Comparison of ENCODE assay signal across 9 cellular contexts in genomic region chr22:37243402-37244113, GRCh38. TPM values are rescaled to one million over a fixed set of nuclear protein-coding genes. Genes with fewer than 3 reads are reported as not detected.
DNase-seq lines count a peak whose midpoint lies in the region; ATAC-seq and TF ChIP-seq lines count a peak whose summit lies in the region.
"Had no signal": no experiment of that assay in that cellular context is flagged by ENCODE, and none has a peak within 500 bp of the region (broad histone marks: within the 10 kb centered on the region; RNA-seq: fewer than 3 reads in every experiment).

No MANE protein-coding gene starts in this region.

- H3K4me1 ChIP-seq in Caco-2: no peaks in the 10 kb centered on the region

- no peaks in the 10 kb centered on the region for H3K27me3 Mint-ChIP-seq in naive thymus-derived CD8-positive, alpha-beta T cell
- H3K27me3 Mint-ChIP-seq in Caco-2 (ENCODE audit: insufficient read depth, unreplicated experiment): peaks cover 2% of the 10 kb centered on the region

- H3K4me3 ChIP-seq in GM12875 (ENCODE audit: low read depth, low read length) (peak overlapping the region; percentile 99), astrocyte of the spinal cord (ENCODE audit: low read depth, low read length) (peak overlapping the region; percentile 39), Caco-2 (ENCODE audit: low read depth, low read length) (no peak overlapping the region)

- H3K9me3 ChIP-seq in Caco-2: no peaks in the 10 kb centered on the region

- TF ChIP-seq CTCF in GM12875 (IDR thresholded peaks at IDR 0.05; ENCODE audit: borderline replicate concordance, insufficient read depth, low read depth, low read length) (no peak), astrocyte of the spinal cord (IDR thresholded peaks at IDR 0.05; ENCODE audit: low read depth, low read length) (no peak), Caco-2 (IDR thresholded peaks at IDR 0.05; ENCODE audit: insufficient read depth in 1 of 2, low read depth in 1 of 2, low read length in 1 of 2, severe bottlenecking in 1 of 2, unreplicated experiment in 1 of 2) (no peak)

- H3K27me3 ChIP-seq in Caco-2 (replicated peaks; ENCODE audit: control insufficient read depth, insufficient read depth, low read length): no peaks in the 10 kb centered on the region; the same call in 1 of the 2 replicates

- POLR2A ChIA-PET in naive thymus-derived CD8-positive, alpha-beta T cell (lab: Charles Lee): interaction anchor here (0.7 to 27.3 kb wide), 20 partner anchors 9 to 365 kb away, joined by 3 to 1090 read pairs (median 8); partner anchors contain the start of genes GGA1, IL2RB, MFNG and SSTR3
- POLR2A ChIA-PET in Caco-2 (lab: Charles Lee): no interaction called here

- peaks cover 31 to 56% (median 55%) of the 10 kb centered on the region in 4 donors for H3K4me1 Mint-ChIP-seq in naive thymus-derived CD8-positive, alpha-beta T cell
- H3K4me1 Mint-ChIP-seq in Caco-2 (ENCODE audit: low read depth, unreplicated experiment): no peaks in the 10 kb centered on the region

- no TSS peak for BruUV-seq in Caco-2 (replicated peaks; lab: Mats Ljungman, UMichigan)

- peak overlapping the region; percentile 80 to 99 (median 98) for H3K4me3 Mint-ChIP-seq in naive thymus-derived CD8-positive, alpha-beta T cell
- H3K4me3 Mint-ChIP-seq in Caco-2 (ENCODE audit: unreplicated experiment): no peak overlapping the region

- DNase-seq in astrocyte of the spinal cord (ENCODE audit: low read depth, low spot score) (no peak), Caco-2 (no peak), NCI-H1694 treated with DMSO at 0.1 percent for 48 hours (lab: John Stamatoyannopoulos, UW) (no peak), medulla oblongata (ENCODE audit: extremely low spot score) (no peak)
- peak in 1 of 10 donors; percentile 31 for DNase-seq in naive thymus-derived CD8-positive, alpha-beta T cell

- H3K36me3 ChIP-seq in Caco-2 (ENCODE audit: control insufficient read depth, insufficient read depth, low read length): no peaks in the 10 kb centered on the region

- CTCF ChIA-PET in Caco-2 (lab: Charles Lee): no interaction called here

- peaks cover 9 to 25% (median 14%) of the 10 kb centered on the region in 3 donors for H3K36me3 Mint-ChIP-seq in naive thymus-derived CD8-positive, alpha-beta T cell
- no peaks in the 10 kb centered on the region for H3K36me3 Mint-ChIP-seq in Caco-2 (ENCODE audit: insufficient read depth, unreplicated experiment)

- in situ Hi-C loops in astrocyte of the spinal cord (cut with HindIII; ENCODE audit: low sequenced_read_pairs): no loop called here

- H3K9me3 Mint-ChIP-seq in naive thymus-derived CD8-positive, alpha-beta T cell: no peaks in the 10 kb centered on the region
- H3K9me3 Mint-ChIP-seq in Caco-2 (ENCODE audit: unreplicated experiment): no peaks in the 10 kb centered on the region

- peak; percentile 6 for ATAC-seq in HG03066 (IDR thresholded peaks at IDR 0.05; ENCODE audit: low read depth, unreplicated experiment)
- peak; percentile 2 to 6 for ATAC-seq in naive thymus-derived CD8-positive, alpha-beta T cell
- ATAC-seq in GM21723 (IDR thresholded peaks at IDR 0.05; ENCODE audit: unreplicated experiment): no peak

- peak overlapping the region; percentile 68 to 100 (median 98) for H3K27ac Mint-ChIP-seq in naive thymus-derived CD8-positive, alpha-beta T cell
- H3K27ac Mint-ChIP-seq in Caco-2 (ENCODE audit: unreplicated experiment): no peak overlapping the region

- intact Hi-C loops in Caco-2 (cut with micrococcal nuclease; ENCODE audit: unreplicated experiment): no loop called here

RNA-seq across cellular contexts. Expression of gene RAC2, which starts 0.5 kb away (rescaled TPM):
- total RNA-seq in naive thymus-derived CD8-positive, alpha-beta T cell: 100 to 1,000 TPM; 295 to 297 TPM
- polyA plus RNA-seq in naive thymus-derived CD8-positive, alpha-beta T cell: 1,000 to 10,000 TPM in 2 of 3 donors, 100 to 1,000 TPM in 1; 740 to 1,115 (median 1,110) TPM
- 0.25 TPM in 1 of 2 replicates, not detected in the other for total RNA-seq in Caco-2 (2022)

RNA-seq across cellular contexts. Expression of gene SSTR3, which starts 31.3 kb away (rescaled TPM):
- total RNA-seq in naive thymus-derived CD8-positive, alpha-beta T cell: 10 to 100 TPM; 13.5 to 13.7 TPM
- 1 to 10 TPM; 2.9 to 7.3 (median 4.2) TPM for polyA plus RNA-seq in naive thymus-derived CD8-positive, alpha-beta T cell
- total RNA-seq in Caco-2 (2022): not detected in 2 replicates
- total RNA-seq: M059J had no signal

RNA-seq across cellular contexts. Expression of gene CYTH4, which starts 38.8 kb away (rescaled TPM):
- 100 to 1,000 TPM; 177 to 193 TPM for total RNA-seq in naive thymus-derived CD8-positive, alpha-beta T cell
- 10 to 100 TPM; 48.9 to 60.8 (median 54.6) TPM for polyA plus RNA-seq in naive thymus-derived CD8-positive, alpha-beta T cell
- not detected in 2 replicates for total RNA-seq in Caco-2 (2022)

RNA-seq across cellular contexts. Expression of gene C1QTNF6, which starts 55.5 kb away (rescaled TPM):
- 10 to 100 TPM; 24.6 to 25.7 TPM for total RNA-seq in naive thymus-derived CD8-positive, alpha-beta T cell
- polyA plus RNA-seq in naive thymus-derived CD8-positive, alpha-beta T cell: 1 to 10 TPM in 2 of 3 donors, under 1 TPM in 1; 0.68 to 4.0 (median 1.7) TPM
- total RNA-seq in Caco-2 (2022): 7.4 and 7.7 TPM in 2 replicates

Comparison
In these comparisons a context has a peak if more than half of its experiments do, and no peak if none do; other contexts are left out.
1. RNA of gene RAC2, which starts 0.5 kb away (total RNA-seq): 295 to 297 TPM in naive thymus-derived CD8-positive, alpha-beta T cell; 0.25 TPM in Caco-2; every median in the first group is over 100 times any median in the second.
2. RNA of gene SSTR3, which starts 31.3 kb away (total RNA-seq): 13.5 to 13.7 TPM in naive thymus-derived CD8-positive, alpha-beta T cell; not detected in Caco-2; every median in the first group is over 10 times any median in the second.
3. RNA of gene CYTH4, which starts 38.8 kb away (total RNA-seq): 177 to 193 TPM in naive thymus-derived CD8-positive, alpha-beta T cell; not detected in Caco-2; every median in the first group is over 100 times any median in the second.